28 cellular contexts compared by ENCODE assay signal in genomic region chr3:100483529-100483928, GRCh38. TPM values are rescaled to one million over a fixed set of nuclear protein-coding genes. Genes with fewer than 3 reads are reported as not detected.
"Had no signal": no experiment of that assay in that cellular context is flagged by ENCODE, and none has a peak within 500 bp of the region (broad histone marks: within the 10 kb centered on the region; RNA-seq: fewer than 3 reads in every experiment).

No MANE protein-coding gene starts in this region.

- H3K4me3 ChIP-seq: heart left ventricle, left ventricle myocardium inferior, lung, mucosa of descending colon, pancreas, prostate gland, skin epidermis, stomach, testis, thyroid gland, transverse colon, upper lobe of left lung had no signal

- H3K9me3 ChIP-seq: heart left ventricle, left ventricle myocardium inferior, mucosa of descending colon, pancreas, prostate gland, stomach, testis, thyroid gland, transverse colon, upper lobe of left lung had no signal

- H3K4me3 Mint-ChIP-seq: immature natural killer cell; memory B cell; naive thymus-derived CD4-positive, alpha-beta T cell; natural killer cell treated with Interleukin-12 subunit alpha and Interleukin-12 subunit beta and Interleukin-15 and Interleukin-18, amount 100 ng/mL, for 72 hours; stimulated activated naive B cell treated with anti-CD40 and anti-IgM and Interleukin-4, amounts not matched to agents 10 μg/mL and 1 μg/mL and 100 μg/mL, for 72 hours had no signal

- H3K27ac ChIP-seq: heart left ventricle, left ventricle myocardium inferior, pancreas, prostate gland, skin epidermis, stomach, testis, thyroid gland, transverse colon, upper lobe of left lung had no signal

- ATAC-seq: heart left ventricle; mucosa of descending colon; naive thymus-derived CD4-positive, alpha-beta T cell; natural killer cell treated with Interleukin-12 subunit alpha and Interleukin-12 subunit beta and Interleukin-15 and Interleukin-18, amount 100 ng/mL, for 72 hours; pancreas; right cardiac atrium; sciatic nerve; stimulated activated naive B cell treated with anti-CD40 and anti-IgM and Interleukin-4, amounts not matched to agents 10 μg/mL and 1 μg/mL and 100 μg/mL, for 72 hours had no signal

- FAIRE-seq: islet of Langerhans, pancreas had no signal

- H3K4me1 ChIP-seq: heart left ventricle, left ventricle myocardium inferior, pancreas, prostate gland, stomach, thyroid gland, transverse colon, upper lobe of left lung had no signal

- H3K9me3 Mint-ChIP-seq: natural killer cell treated with Interleukin-12 subunit alpha and Interleukin-12 subunit beta and Interleukin-15 and Interleukin-18, amount 100 ng/mL, for 72 hours; stimulated activated naive B cell treated with anti-CD40 and anti-IgM and Interleukin-4, amounts not matched to agents 10 μg/mL and 1 μg/mL and 100 μg/mL, for 72 hours had no signal

- H3K27ac Mint-ChIP-seq: immature natural killer cell; memory B cell; natural killer cell treated with Interleukin-12 subunit alpha and Interleukin-12 subunit beta and Interleukin-15 and Interleukin-18, amount 100 ng/mL, for 72 hours; stimulated activated naive B cell treated with anti-CD40 and anti-IgM and Interleukin-4, amounts not matched to agents 10 μg/mL and 1 μg/mL and 100 μg/mL, for 72 hours had no signal

- DNase-seq: heart left ventricle; hypothalamus; immature natural killer cell; left ventricle myocardium inferior; midbrain; mucosa of descending colon; naive thymus-derived CD4-positive, alpha-beta T cell; pancreas; posterior cingulate gyrus; retina; right cardiac atrium; stimulated activated CD4-positive, alpha-beta T cell treated with anti-CD3 and anti-CD28 coated beads, Interleukin-12 subunit alpha, Interleukin-12 subunit beta, amount 100 ng/mL, for 4 hours; stimulated activated CD4-positive, alpha-beta T cell treated with anti-CD3 and anti-CD28 coated beads, Interleukin-15, amount 100 ng/mL, for 24 hours; stimulated activated CD4-positive, alpha-beta T cell treated with anti-CD3 and anti-CD28 coated beads, Interleukin-2, amount 100 ng/mL, for 24 hours; stimulated activated CD4-positive, alpha-beta T cell treated with anti-CD3 and anti-CD28 coated beads, Interleukin-4, amount 100 ng/mL, for 1 hour; stimulated activated naive B cell treated with anti-CD40 and anti-IgM and Interleukin-4, amounts not matched to agents 10 μg/mL and 1 μg/mL and 100 μg/mL, for 72 hours; stomach; testis; thyroid gland; transverse colon; upper lobe of left lung had no signal

- H3K4me1 Mint-ChIP-seq: immature natural killer cell; memory B cell; stimulated activated naive B cell treated with anti-CD40 and anti-IgM and Interleukin-4, amounts not matched to agents 10 μg/mL and 1 μg/mL and 100 μg/mL, for 72 hours had no signal

- H3K36me3 ChIP-seq: heart left ventricle, left ventricle myocardium inferior, pancreas, prostate gland, stomach, thyroid gland, transverse colon, upper lobe of left lung had no signal

- H3K27me3 ChIP-seq: pancreas, stomach, testis, thyroid gland, upper lobe of left lung had no signal

RNA-seq across cellular contexts. Expression of gene TMEM45A, which starts 8.9 kb away (rescaled TPM):
- polyA plus RNA-seq: naive thymus-derived CD4-positive, alpha-beta T cell had no signal
